Comparison of ENCODE assay signal across 8 cellular contexts in genomic region chr5:179699640-179700298, GRCh38. TPM values are rescaled to one million over a fixed set of nuclear protein-coding genes. Genes with fewer than 3 reads are reported as not detected.
DNase-seq lines count a peak whose midpoint lies in the region; ATAC-seq and TF ChIP-seq lines count a peak whose summit lies in the region.

No MANE protein-coding gene starts in this region.

- no peak overlapping the region for H2AFZ ChIP-seq in neuron (ENCODE audit: low read depth, low read length)

- peak overlapping the region; percentile 96 to 99 (median 99) for H3K27ac Mint-ChIP-seq in IgD-negative memory B cell

- ATAC-seq in GM19452 (IDR thresholded peaks at IDR 0.05; ENCODE audit: unreplicated experiment): no peak

- intact Hi-C loops in esophagus squamous epithelium (cut with DNase I): no loop called here

- H3K27me3 ChIP-seq in esophagus squamous epithelium (no peaks in the 10 kb centered on the region), neuron (ENCODE audit: insufficient read depth, low read length) (no peaks in the 10 kb centered on the region)

- no peak for TF ChIP-seq CTCF in esophagus squamous epithelium (IDR thresholded peaks at IDR 0.05)

- no peak for TF ChIP-seq POLR2A in esophagus squamous epithelium (IDR thresholded peaks at IDR 0.05)

- H3K4me3 ChIP-seq in esophagus squamous epithelium: peak overlapping the region; percentile 82 to 98 (median 86)
- H3K4me3 ChIP-seq in neuron (ENCODE audit: low read length): peak overlapping the region; percentile 75

- H3K9me3 Mint-ChIP-seq in IgD-negative memory B cell: no peaks in the 10 kb centered on the region

- H3K9me3 ChIP-seq in esophagus squamous epithelium (no peaks in the 10 kb centered on the region), neuron (ENCODE audit: low read length) (no peaks in the 10 kb centered on the region)

- peak; percentile 18 for DNase-seq in NK-92 treated with Interleukin-12 subunit alpha and Interleukin-12 subunit beta, amount 100 ng/mL, for 24 hours (lab: John Stamatoyannopoulos, UW)
- DNase-seq in NK-92 (lab: John Stamatoyannopoulos, UW; ENCODE audit: unreplicated experiment): no peak
- peak; percentile 52 to 62 for DNase-seq in activated CD4-positive, alpha-beta T cell treated with anti-CD3 and anti-CD28 coated beads, Interleukin-2, amount 50 U/mL, for 48 hours
- DNase-seq in esophagus squamous epithelium (lab: John Stamatoyannopoulos, UW): no peak
- no peak for DNase-seq in NCI-H524 treated with DMSO at 0.1 percent for 48 hours (lab: John Stamatoyannopoulos, UW)

- peaks cover 29 to 36% (median 32%) of the 10 kb centered on the region in 3 donors for H3K4me1 Mint-ChIP-seq in IgD-negative memory B cell

- H3K36me3 Mint-ChIP-seq in IgD-negative memory B cell: peaks cover 4% of the 10 kb centered on the region

- H3K4me1 ChIP-seq in esophagus squamous epithelium (peaks cover 5 to 59% (median 11%) of the 10 kb centered on the region in 3 donors), neuron (ENCODE audit: insufficient read depth, low read length) (peaks cover 11% of the 10 kb centered on the region)

- H3K27ac ChIP-seq in esophagus squamous epithelium: peak overlapping the region; percentile 94 to 99 (median 98)

- no peaks in the 10 kb centered on the region for H3K27me3 Mint-ChIP-seq in IgD-negative memory B cell

- H3K36me3 ChIP-seq in esophagus squamous epithelium: peaks cover 0 to 27% (median 0%) of the 10 kb centered on the region in 3 donors
- H3K36me3 ChIP-seq in neuron (ENCODE audit: insufficient read depth, low read length): peaks cover 33% of the 10 kb centered on the region

- 2% methylated on average over 18 of the region's 18 CpGs for WGBS in esophagus squamous epithelium, 2 donors

- H3K4me3 Mint-ChIP-seq in IgD-negative memory B cell: peak overlapping the region; percentile 94 to 99 (median 98)

RNA-seq across cellular contexts. Expression of gene CANX, which starts 1.0 kb away (rescaled TPM):
- polyA plus RNA-seq in IgD-negative memory B cell: 147 TPM
- total RNA-seq in esophagus squamous epithelium: 100 to 1,000 TPM; 200 to 321 (median 252) TPM

RNA-seq across cellular contexts. Expression of gene CBY3, which starts 18.9 kb away (rescaled TPM):
- 0.64 TPM for polyA plus RNA-seq in IgD-negative memory B cell
- total RNA-seq in esophagus squamous epithelium: not detected

RNA-seq across cellular contexts. Expression of gene MAML1, which starts 32.9 kb away (rescaled TPM):
- polyA plus RNA-seq in IgD-negative memory B cell: 4.7 TPM
- 10 to 100 TPM; 16.6 to 29.0 (median 17.9) TPM for total RNA-seq in esophagus squamous epithelium

Comparison
In these comparisons a context has a peak if more than half of its experiments do, and no peak if none do; other contexts are left out.
1. DNase-seq: peak in NK-92 treated with Interleukin-12 subunit alpha and Interleukin-12 subunit beta, amount 100 ng/mL, for 24 hours (single experiment) and activated CD4-positive, alpha-beta T cell treated with anti-CD3 and anti-CD28 coated beads, Interleukin-2, amount 50 U/mL, for 48 hours (2 of 2); none in NK-92 (single experiment), esophagus squamous epithelium (single experiment) and NCI-H524 treated with DMSO at 0.1 percent for 48 hours (single experiment).